In genomic region chr4:158315706-158316105, GRCh38 we compare ENCODE assay signal across 17 cellular contexts.
DNase-seq lines count a peak whose midpoint lies in the region; ATAC-seq and TF ChIP-seq lines count a peak whose summit lies in the region.
"Had no signal": no experiment of that assay in that cellular context is flagged by ENCODE, and none has a peak within 500 bp of the region (broad histone marks: within the 10 kb centered on the region; RNA-seq: fewer than 3 reads in every experiment).

No MANE protein-coding gene starts in this region.

- H3K4me3 ChIP-seq in AG09309 (ENCODE audit: control insufficient read depth, low read depth, low read length), result no peak overlapping the region
- no peak overlapping the region for H3K4me3 ChIP-seq in psoas muscle
- H3K4me3 ChIP-seq: thyroid gland had no signal

- H3K27me3 ChIP-seq in psoas muscle (ENCODE audit: insufficient read depth in 3 of 3, low read length in 2 of 3), result no peaks in the 10 kb centered on the region
- H3K27me3 ChIP-seq: thyroid gland had no signal

- WGBS in psoas muscle, 3 donors, result 33 to 47% (median 33%) methylated on average over 2 of the region's 2 CpGs

- intact Hi-C loops in psoas muscle (cut with DNase I), result no loop called here

- H3K4me1 ChIP-seq in psoas muscle, result no peaks in the 10 kb centered on the region
- H3K4me1 ChIP-seq: thyroid gland had no signal

- ATAC-seq in psoas muscle, result no peak
- no peak for ATAC-seq in omental fat pad (ENCODE audit: low FRiP score)

- H3K9me3 ChIP-seq in psoas muscle, result no peaks in the 10 kb centered on the region
- H3K9me3 ChIP-seq: thyroid gland had no signal

- peak; percentile 74 for DNase-seq in AG09309 (ENCODE audit: low read depth)
- DNase-seq in NCI-H226, result peak; percentile 15
- DNase-seq in epithelial cell of prostate (ENCODE audit: low read depth, low spot score), result no peak
- no peak for DNase-seq in psoas muscle
- DNase-seq in islet precursor cell, result no peak
- DNase-seq in omental fat pad (ENCODE audit: low spot score), result no peak
- DNase-seq in NCI-H2171 treated with DMSO at 0.1 percent for 48 hours (lab: John Stamatoyannopoulos, UW), result no peak
- DNase-seq in dermis blood vessel endothelial cell, result no peak
- DNase-seq: activated naive CD4-positive, alpha-beta T cell treated with anti-CD3 and anti-CD28 coated beads, Interleukin-2, amount 50 U/mL, for 16 hours; cortex of kidney; DND-41; foreskin melanocyte; NCI-H1105 treated with DMSO at 0.1 percent for 48 hours; NCI-H446; occipital lobe; thyroid gland; WERI-Rb-1 had no signal

- H3K36me3 ChIP-seq in psoas muscle (ENCODE audit: insufficient read depth in 1 of 2, low read depth in 1 of 2), result no peaks in the 10 kb centered on the region
- H3K36me3 ChIP-seq: thyroid gland, WERI-Rb-1 had no signal

- no peak for TF ChIP-seq CTCF in AG09309 (IDR thresholded peaks at IDR 0.05; ENCODE audit: control insufficient read depth, insufficient read depth, low read depth, low read length, missing control alignments)
- TF ChIP-seq CTCF in psoas muscle (IDR thresholded peaks at IDR 0.05), result no peak
- TF ChIP-seq CTCF in omental fat pad (IDR thresholded peaks at IDR 0.05), result no peak

- H3K27ac ChIP-seq in epithelial cell of prostate, result peak overlapping the region; percentile 89
- H3K27ac ChIP-seq in psoas muscle, result peak overlapping the region; percentile 3
- H3K27ac ChIP-seq: WERI-Rb-1 had no signal

Comparison
In these comparisons a context has a peak if more than half of its experiments do, and no peak if none do; other contexts are left out.
1. DNase-seq: peak in AG09309 (single experiment) and NCI-H226 (single experiment); none in epithelial cell of prostate (single experiment), psoas muscle (0 of 2), islet precursor cell (single experiment), omental fat pad (single experiment), NCI-H2171 treated with DMSO at 0.1 percent for 48 hours (single experiment) and dermis blood vessel endothelial cell (single experiment).